Comparison of ENCODE assay signal across 9 cellular contexts in the genomic region with DNA sequence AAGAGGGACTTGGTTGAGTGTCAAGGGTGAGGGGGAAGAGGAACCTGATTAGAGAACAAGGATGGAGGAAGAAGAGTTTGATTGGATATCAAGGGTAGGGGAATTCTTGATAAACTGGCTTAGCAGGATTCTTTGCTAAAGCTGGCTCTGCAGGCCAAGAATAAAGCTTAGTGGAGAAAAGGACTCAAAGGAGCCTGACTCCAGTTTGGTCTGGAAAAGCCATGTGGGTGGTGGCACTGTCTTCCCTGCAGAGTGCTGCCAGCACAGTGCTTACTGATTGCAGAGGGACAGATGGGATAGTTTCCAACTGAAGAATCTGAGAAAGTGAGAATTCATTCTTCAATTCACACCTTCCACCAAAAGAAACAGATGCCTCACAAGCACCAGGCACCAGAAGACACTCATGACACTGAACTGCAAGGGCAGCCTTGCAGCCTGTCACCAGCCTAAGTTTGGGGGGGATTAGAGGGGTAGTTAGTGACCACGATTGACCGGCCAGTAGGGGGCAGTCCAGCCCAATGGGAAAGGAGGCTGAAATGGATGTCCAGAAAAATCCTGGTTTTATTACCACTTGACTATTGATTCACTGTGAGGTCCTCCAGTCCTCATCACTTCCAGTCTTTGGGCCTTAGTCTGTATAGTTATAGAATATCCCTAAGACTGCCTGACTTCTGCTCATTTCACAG.
DNase-seq lines count a peak whose midpoint lies in the region; ATAC-seq, FAIRE-seq and TF ChIP-seq lines count a peak whose summit lies in the region.
"Had no signal": no experiment of that assay in that cellular context is flagged by ENCODE, and none has a peak within 500 bp of the region (broad histone marks: within the 10 kb centered on the region; RNA-seq: fewer than 3 reads in every experiment).

No MANE protein-coding gene starts in this region.

- FAIRE-seq in GM19239 (lab: Jason Lieb, UNC): no peak
- FAIRE-seq: endometrium had no signal

- TF ChIP-seq POLR2A in Peyer's patch (IDR thresholded peaks at IDR 0.05) (no peak), body of pancreas (IDR thresholded peaks at IDR 0.05) (no peak)

- intact Hi-C loops in body of pancreas (cut with DNase I): no loop called here

- H3K4me3 ChIP-seq in BE2C (ENCODE audit: low read depth, low read length): no peak overlapping the region
- H3K4me3 ChIP-seq in Peyer's patch: no peak overlapping the region
- no peak overlapping the region for H3K4me3 ChIP-seq in body of pancreas

- H3K9me3 ChIP-seq in BE2C: no peaks in the 10 kb centered on the region
- H3K9me3 ChIP-seq in Peyer's patch: no peaks in the 10 kb centered on the region
- peaks cover 0 to 3% (median 0%) of the 10 kb centered on the region in 3 donors for H3K9me3 ChIP-seq in body of pancreas

- no peak for ATAC-seq in body of pancreas
- no peak for ATAC-seq in HG03469 (IDR thresholded peaks at IDR 0.05; ENCODE audit: unreplicated experiment)
- no peak for ATAC-seq in HG03108 (IDR thresholded peaks at IDR 0.05; ENCODE audit: unreplicated experiment)

- H3K27ac ChIP-seq in Peyer's patch (no peak overlapping the region), body of pancreas (no peak overlapping the region)

- peak; percentile 32 for DNase-seq in BE2C
- DNase-seq in GM19239 (ENCODE audit: insufficient read length, low spot score): peak; percentile 19
- DNase-seq in Peyer's patch: peak; percentile 24 to 60 (median 56)
- DNase-seq in iPS-NIHi11 (ENCODE audit: low spot score): peak; percentile 38
- DNase-seq in SHP77 treated with DMSO at 0.1 percent for 48 hours (lab: John Stamatoyannopoulos, UW): no peak
- DNase-seq in body of pancreas: no peak

- H3K36me3 ChIP-seq in BE2C (no peaks in the 10 kb centered on the region), Peyer's patch (no peaks in the 10 kb centered on the region), body of pancreas (replicated peaks in 1 of 2; ENCODE audit: insufficient read depth in 1 of 2, low read depth in 2 of 2) (no peaks in the 10 kb centered on the region)

- TF ChIP-seq CTCF in BE2C (IDR thresholded peaks at IDR 0.05; ENCODE audit: low read depth, low read length) (peak; percentile 53), Peyer's patch (IDR thresholded peaks at IDR 0.05) (peak in 4 of 6 experiments; percentile 29 to 63 (median 54)), body of pancreas (IDR thresholded peaks at IDR 0.05) (no peak)

- H3K4me1 ChIP-seq in BE2C: no peaks in the 10 kb centered on the region
- H3K4me1 ChIP-seq in Peyer's patch: no peaks in the 10 kb centered on the region
- no peaks in the 10 kb centered on the region for H3K4me1 ChIP-seq in body of pancreas

- H3K27me3 ChIP-seq in BE2C: peaks cover 15% of the 10 kb centered on the region
- no peaks in the 10 kb centered on the region for H3K27me3 ChIP-seq in Peyer's patch
- H3K27me3 ChIP-seq in body of pancreas: peaks cover 0 to 7% of the 10 kb centered on the region in 2 donors

- 4 to 10% methylated on average over 2 of the region's 2 CpGs for WGBS in body of pancreas, 2 donors

Comparison
In these comparisons a context has a peak if more than half of its experiments do, and no peak if none do; other contexts are left out.
1. DNase-seq: peak in BE2C (single experiment), GM19239 (single experiment), Peyer's patch (3 of 3) and iPS-NIHi11 (single experiment); none in SHP77 treated with DMSO at 0.1 percent for 48 hours (single experiment) and body of pancreas (0 of 4).
2. CTCF ChIP-seq: peak in BE2C (single experiment) and Peyer's patch (4 of 6); none in body of pancreas (0 of 7).